In the genomic region with DNA sequence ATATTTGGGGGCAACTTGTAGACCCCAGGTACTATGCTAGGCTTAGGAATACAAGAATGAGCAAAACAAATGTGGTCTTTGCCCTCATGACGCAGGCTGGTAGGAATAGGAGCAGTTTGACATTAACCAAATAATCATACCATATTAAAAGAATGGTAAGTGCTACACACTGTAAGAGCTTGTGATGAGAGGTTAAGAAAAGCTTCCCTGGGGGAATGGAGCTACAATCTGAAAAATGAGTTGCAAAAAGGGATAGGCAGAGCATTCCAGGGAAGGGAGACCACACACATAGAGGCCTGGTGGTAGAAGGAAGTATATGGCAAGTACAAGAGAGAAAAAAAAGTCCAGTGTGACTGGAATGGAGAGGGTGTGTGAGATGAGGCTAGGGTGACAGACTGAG, we compare ENCODE assay signal across 19 cellular contexts. TPM values are rescaled to one million over a fixed set of nuclear protein-coding genes. Genes with fewer than 3 reads are reported as not detected.
DNase-seq lines count a peak whose midpoint lies in the region; ATAC-seq and TF ChIP-seq lines count a peak whose summit lies in the region.
"Had no signal": no experiment of that assay in that cellular context is flagged by ENCODE, and none has a peak within 500 bp of the region (broad histone marks: within the 10 kb centered on the region; RNA-seq: fewer than 3 reads in every experiment).

No MANE protein-coding gene starts in this region.

- POLR2A ChIA-PET in PC-3 (lab: Charles Lee; ENCODE audit: unreplicated experiment), result no interaction called here

- ATAC-seq in activated naive CD8-positive, alpha-beta T cell treated with anti-CD3 and anti-CD28 coated beads, Interleukin-2, amount 50 U/mL, for 24 hours, result no peak
- ATAC-seq in stimulated activated effector memory CD8-positive, alpha-beta T cell treated with anti-CD3 and anti-CD28 coated beads, Interleukin-12 subunit alpha, Interleukin-12 subunit beta, amount 100 ng/mL, for 72 hours, result no peak
- ATAC-seq in PC-3, result no peak

- no peak for TF ChIP-seq CTCF in PC-3 (conservative IDR thresholded peaks at IDR 0.05; ENCODE audit: low read depth, low read length)

- no peak overlapping the region for H3K4me3 Mint-ChIP-seq in activated naive CD8-positive, alpha-beta T cell
- H3K4me3 Mint-ChIP-seq in activated naive CD8-positive, alpha-beta T cell treated with anti-CD3 and anti-CD28 coated beads, Interleukin-2, amount 50 U/mL, for 24 hours, result no peak overlapping the region
- H3K4me3 Mint-ChIP-seq in stimulated activated effector memory CD8-positive, alpha-beta T cell treated with anti-CD3 and anti-CD28 coated beads, Interleukin-12 subunit alpha, Interleukin-12 subunit beta, amount 100 ng/mL, for 72 hours, result no peak overlapping the region

- H3F3A ChIP-seq in PC-3 (ENCODE audit: low read length, unreplicated experiment), result no peaks in the 10 kb centered on the region

- no peak overlapping the region for H3K9ac ChIP-seq in PC-3 (ENCODE audit: low read length)
- H3K9ac ChIP-seq: KMS-11 had no signal

- H3K36me3 Mint-ChIP-seq in activated naive CD8-positive, alpha-beta T cell, result peaks cover 26% of the 10 kb centered on the region
- H3K36me3 Mint-ChIP-seq in activated naive CD8-positive, alpha-beta T cell treated with anti-CD3 and anti-CD28 coated beads, Interleukin-2, amount 50 U/mL, for 24 hours (ENCODE audit: low read depth), result peaks cover 53% of the 10 kb centered on the region
- H3K36me3 Mint-ChIP-seq in stimulated activated effector memory CD8-positive, alpha-beta T cell treated with anti-CD3 and anti-CD28 coated beads, Interleukin-12 subunit alpha, Interleukin-12 subunit beta, amount 100 ng/mL, for 72 hours, result peaks cover 97% of the 10 kb centered on the region

- no TSS peak for BruUV-seq in PC-3 (replicated peaks; lab: Mats Ljungman, UMichigan)

- peaks cover 28% of the 10 kb centered on the region for H3K36me3 ChIP-seq in PC-3 (ENCODE audit: low read depth, low read length)

- no peak overlapping the region for H3K27ac ChIP-seq in PC-3 (ENCODE audit: low read length)
- H3K27ac ChIP-seq: KMS-11, right atrium auricular region, upper lobe of left lung had no signal

- no peaks in the 10 kb centered on the region for H3K27me3 ChIP-seq in PC-3 (ENCODE audit: low read length)
- H3K27me3 ChIP-seq: neutrophil, right atrium auricular region, upper lobe of left lung had no signal

- H3K9me3 ChIP-seq in PC-3 (ENCODE audit: low read length), result no peaks in the 10 kb centered on the region
- H3K9me3 ChIP-seq: neutrophil, right atrium auricular region, upper lobe of left lung had no signal

- H3K4me1 ChIP-seq in PC-3 (ENCODE audit: insufficient read depth, low read length), result peaks cover 23% of the 10 kb centered on the region

- CTCF ChIA-PET in PC-3 (lab: Charles Lee), result no interaction called here

- H2AFZ ChIP-seq in PC-3 (ENCODE audit: low read length), result no peak overlapping the region

- no peak overlapping the region for H3K4me3 ChIP-seq in PC-3 (ENCODE audit: low read length)
- H3K4me3 ChIP-seq: right atrium auricular region, upper lobe of left lung had no signal

- H3K9me2 ChIP-seq in PC-3 (replicated peaks; ENCODE audit: low read length), result no peaks in the 10 kb centered on the region

- intact Hi-C loops in PC-3 (cut with micrococcal nuclease), result no loop called here

- 0 out of 2 replicates have a peak, but pooled peaks cover 3% of the 10 kb centered on the region for H4K20me1 ChIP-seq in PC-3 (ENCODE audit: low read length)

- peak overlapping the region; percentile 7 for H3K27ac Mint-ChIP-seq in activated naive CD8-positive, alpha-beta T cell
- H3K27ac Mint-ChIP-seq in activated naive CD8-positive, alpha-beta T cell treated with anti-CD3 and anti-CD28 coated beads, Interleukin-2, amount 50 U/mL, for 24 hours, result no peak overlapping the region
- H3K27ac Mint-ChIP-seq in stimulated activated effector memory CD8-positive, alpha-beta T cell treated with anti-CD3 and anti-CD28 coated beads, Interleukin-12 subunit alpha, Interleukin-12 subunit beta, amount 100 ng/mL, for 72 hours, result no peak overlapping the region

- H3K4me1 Mint-ChIP-seq in activated naive CD8-positive, alpha-beta T cell (ENCODE audit: low read depth), result peaks cover 35% of the 10 kb centered on the region
- peaks cover 35% of the 10 kb centered on the region for H3K4me1 Mint-ChIP-seq in activated naive CD8-positive, alpha-beta T cell treated with anti-CD3 and anti-CD28 coated beads, Interleukin-2, amount 50 U/mL, for 24 hours
- peaks cover 30% of the 10 kb centered on the region for H3K4me1 Mint-ChIP-seq in stimulated activated effector memory CD8-positive, alpha-beta T cell treated with anti-CD3 and anti-CD28 coated beads, Interleukin-12 subunit alpha, Interleukin-12 subunit beta, amount 100 ng/mL, for 72 hours

- H3K9me3 Mint-ChIP-seq in activated naive CD8-positive, alpha-beta T cell (ENCODE audit: low read depth), result no peaks in the 10 kb centered on the region
- no peaks in the 10 kb centered on the region for H3K9me3 Mint-ChIP-seq in activated naive CD8-positive, alpha-beta T cell treated with anti-CD3 and anti-CD28 coated beads, Interleukin-2, amount 50 U/mL, for 24 hours
- no peaks in the 10 kb centered on the region for H3K9me3 Mint-ChIP-seq in stimulated activated effector memory CD8-positive, alpha-beta T cell treated with anti-CD3 and anti-CD28 coated beads, Interleukin-12 subunit alpha, Interleukin-12 subunit beta, amount 100 ng/mL, for 72 hours

- H3K79me2 ChIP-seq in PC-3 (ENCODE audit: low read length), result peaks cover 63% of the 10 kb centered on the region

- H3K4me2 ChIP-seq in PC-3 (ENCODE audit: low read length), result no peak overlapping the region
- H3K4me2 ChIP-seq: KMS-11 had no signal

- DNase-seq in activated naive CD8-positive, alpha-beta T cell treated with anti-CD3 and anti-CD28 coated beads, Interleukin-2, amount 50 U/mL, for 24 hours, result no peak
- DNase-seq in RPMI7951 (ENCODE audit: low read depth) (peak; percentile 53), fibroblast of peridontal ligament (ENCODE audit: extremely low read depth) (peak; percentile 43), renal cortical epithelial cell (ENCODE audit: low read depth) (peak; percentile 32), SIG-M5 (lab: John Stamatoyannopoulos, UW) (no peak), PC-3 (no peak)
- DNase-seq in stimulated activated effector memory CD8-positive, alpha-beta T cell treated with anti-CD3 and anti-CD28 coated beads, Interleukin-12 subunit alpha, Interleukin-12 subunit beta, amount 100 ng/mL, for 72 hours (ENCODE audit: low spot score in 2 of 2), result no peak
- DNase-seq: EL; HCEC 1CT; hypothalamus; NCI-H1092 treated with DMSO at 0.1 percent for 48 hours; NCI-H526; SHP77 treated with DMSO at 0.1 percent for 48 hours; stimulated activated naive CD4-positive, alpha-beta T cell; upper lobe of left lung had no signal

- no peaks in the 10 kb centered on the region for H3K27me3 Mint-ChIP-seq in activated naive CD8-positive, alpha-beta T cell
- no peaks in the 10 kb centered on the region for H3K27me3 Mint-ChIP-seq in activated naive CD8-positive, alpha-beta T cell treated with anti-CD3 and anti-CD28 coated beads, Interleukin-2, amount 50 U/mL, for 24 hours

RNA-seq across cellular contexts. Expression of gene TMOD3, which starts 37.3 kb away (rescaled TPM):
- 58.2 and 63.9 TPM in 2 replicates for total RNA-seq in RPMI7951 (2014; rRNA removed; shearing (Covaris generic))
- total RNA-seq in renal cortical epithelial cell (71.9 and 106 TPM in 2 replicates), PC-3 (2014; rRNA removed) (35.5 and 43.9 TPM in 2 replicates)

Comparison
In these comparisons a context has a peak if more than half of its experiments do, and no peak if none do; other contexts are left out.
1. DNase-seq: peak in RPMI7951 (single experiment), fibroblast of peridontal ligament (single experiment) and renal cortical epithelial cell (single experiment); none in activated naive CD8-positive, alpha-beta T cell treated with anti-CD3 and anti-CD28 coated beads, Interleukin-2, amount 50 U/mL, for 24 hours (single experiment), stimulated activated effector memory CD8-positive, alpha-beta T cell treated with anti-CD3 and anti-CD28 coated beads, Interleukin-12 subunit alpha, Interleukin-12 subunit beta, amount 100 ng/mL, for 72 hours (0 of 2), SIG-M5 (single experiment) and PC-3 (single experiment).